12 cellular contexts compared by ENCODE assay signal in the genomic region with DNA sequence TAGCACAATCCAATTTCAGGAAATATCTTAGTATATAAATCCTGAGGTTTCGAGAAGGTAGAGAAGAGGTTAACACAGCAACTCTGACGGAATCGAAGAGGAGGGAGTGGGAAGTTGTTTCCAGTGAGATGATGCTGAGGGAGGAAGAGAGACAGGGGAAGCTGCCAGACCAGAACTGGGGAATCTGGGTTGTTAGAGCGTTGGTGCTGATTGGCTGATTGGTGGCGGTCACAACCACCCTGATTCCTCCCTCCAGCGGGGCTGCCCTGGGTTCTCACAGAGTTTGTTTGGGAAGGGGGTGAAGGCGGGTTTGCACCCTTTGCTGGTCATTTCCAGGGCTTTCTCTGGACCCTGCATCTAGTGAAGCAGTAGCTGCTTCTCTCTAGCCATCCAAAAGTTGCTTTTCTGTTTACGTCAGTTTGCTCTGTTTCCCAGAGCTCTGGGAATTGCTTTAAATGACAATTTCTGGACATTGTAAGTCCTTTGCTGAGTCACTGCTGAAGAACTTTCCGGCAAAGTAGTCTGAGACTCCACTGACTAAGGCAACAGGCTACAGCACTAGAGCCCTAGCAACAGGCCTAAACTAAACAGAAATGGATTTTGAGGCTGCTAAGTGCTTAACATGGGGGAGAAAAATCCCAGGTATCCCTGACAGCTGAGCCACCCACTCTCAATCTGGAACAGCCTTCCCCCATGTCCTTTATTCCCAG.
A peak's percentile ranks its signal among the peaks of the same experiment; 100 is the strongest.
DNase-seq lines count a peak whose midpoint lies in the region; ATAC-seq and TF ChIP-seq lines count a peak whose summit lies in the region.
"Had no signal": no experiment of that assay in that cellular context is flagged by ENCODE, and none has a peak within 500 bp of the region (broad histone marks: within the 10 kb centered on the region; RNA-seq: fewer than 3 reads in every experiment).

No MANE protein-coding gene starts in this region.

- H3K4me1 ChIP-seq in right atrium auricular region = peaks cover 0 to 18% of the 10 kb centered on the region in 2 donors

- peak; percentile 80 for DNase-seq in EL
- DNase-seq in brain microvascular endothelial cell = peak; percentile 95
- peak; percentile 78 for DNase-seq in right atrium auricular region (ENCODE audit: low spot score)
- DNase-seq in sciatic nerve (ENCODE audit: low spot score) = no peak
- no peak for DNase-seq in NCI-H748 treated with DMSO at 0.1 percent for 48 hours (lab: John Stamatoyannopoulos, UW)
- no peak for DNase-seq in NCI-H1092 treated with DMSO at 0.1 percent for 48 hours (lab: John Stamatoyannopoulos, UW)
- no peak for DNase-seq in NCI-H1694 (lab: John Stamatoyannopoulos, UW)
- no peak for DNase-seq in activated CD4-positive, alpha-beta T cell treated with anti-CD3 and anti-CD28 coated beads for 4 hours
- DNase-seq: Calu3; NCI-H187; stimulated activated naive CD4-positive, alpha-beta T cell treated with Interleukin-2 at 50 U/mL for 16 hours had no signal

- H3K27ac ChIP-seq in brain microvascular endothelial cell (peak overlapping the region; percentile 55), right atrium auricular region (peak overlapping the region; percentile 69 to 80)
- H3K27ac ChIP-seq: ovary had no signal

- H3K9me3 ChIP-seq in right atrium auricular region = no peaks in the 10 kb centered on the region
- H3K9me3 ChIP-seq: ovary had no signal

- TF ChIP-seq CTCF in brain microvascular endothelial cell (IDR thresholded peaks at IDR 0.05; ENCODE audit: low read depth, low read length, missing control alignments) (no peak), right atrium auricular region (IDR thresholded peaks at IDR 0.05) (no peak)

- ATAC-seq in sciatic nerve = peak; percentile 89

- intact Hi-C loops in sciatic nerve (cut with DNase I) = no loop called here

- in situ Hi-C loops in brain microvascular endothelial cell (cut with HindIII; ENCODE audit: low pct_ligation_motif_present, low sequenced_read_pairs) = no loop called here

- H3K4me3 ChIP-seq in brain microvascular endothelial cell (ENCODE audit: low read depth, low read length) = no peak overlapping the region
- no peak overlapping the region for H3K4me3 ChIP-seq in right atrium auricular region
- H3K4me3 ChIP-seq: ovary had no signal

- H3K27me3 ChIP-seq in brain microvascular endothelial cell (replicated peaks) (no peaks in the 10 kb centered on the region), right atrium auricular region (no peaks in the 10 kb centered on the region)
- H3K27me3 ChIP-seq: ovary had no signal

- H3K36me3 ChIP-seq in brain microvascular endothelial cell (replicated peaks) = no peaks in the 10 kb centered on the region
- H3K36me3 ChIP-seq in right atrium auricular region = no peaks in the 10 kb centered on the region
- H3K36me3 ChIP-seq: ovary had no signal

Comparison
In these comparisons a context has a peak if more than half of its experiments do, and no peak if none do; other contexts are left out.
1. DNase-seq: peak in EL (single experiment), brain microvascular endothelial cell (single experiment) and right atrium auricular region (single experiment); none in sciatic nerve (single experiment), NCI-H748 treated with DMSO at 0.1 percent for 48 hours (single experiment), NCI-H1092 treated with DMSO at 0.1 percent for 48 hours (single experiment), NCI-H1694 (single experiment) and activated CD4-positive, alpha-beta T cell treated with anti-CD3 and anti-CD28 coated beads for 4 hours (0 of 2).